In the genomic region with DNA sequence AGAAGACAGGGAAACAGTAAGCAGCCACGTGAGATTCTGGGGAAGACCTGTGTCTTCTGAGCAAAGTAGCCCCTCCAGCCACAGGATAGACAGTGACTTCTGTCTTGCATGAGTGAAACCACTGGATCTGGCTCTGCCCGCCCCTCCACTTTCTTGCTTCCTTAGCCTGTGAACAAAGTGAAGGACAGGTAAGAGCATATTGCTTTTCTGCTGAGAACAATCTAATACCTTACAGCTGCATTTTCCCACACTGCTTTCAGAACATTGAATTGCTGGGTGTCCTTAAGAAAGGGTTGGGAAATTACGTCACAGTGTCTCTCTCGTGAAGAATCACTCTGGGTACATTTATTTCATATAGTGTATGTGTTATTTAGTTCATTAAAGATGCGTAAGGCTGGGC, we compare ENCODE assay signal across 21 cellular contexts.
"Had no signal": no experiment of that assay in that cellular context is flagged by ENCODE, and none has a peak within 500 bp of the region (broad histone marks: within the 10 kb centered on the region; RNA-seq: fewer than 3 reads in every experiment).

No MANE protein-coding gene starts in this region.

- H3K4me3 ChIP-seq: dorsolateral prefrontal cortex, sigmoid colon, skin epidermis, testis, tibial nerve, upper lobe of right lung had no signal

- H3K27ac ChIP-seq: dorsolateral prefrontal cortex, sigmoid colon, skin epidermis, testis, tibial nerve, upper lobe of right lung had no signal

- H3K9me3 Mint-ChIP-seq: naive B cell; nephron; stimulated activated naive B cell treated with anti-CD40 and anti-IgM and Interleukin-4, amounts not matched to agents 10 μg/mL and 1 μg/mL and 100 μg/mL, for 72 hours; stimulated activated naive CD8-positive, alpha-beta T cell treated with anti-CD3 and anti-CD28 coated beads, Interleukin-15, amount 100 ng/mL, for 72 hours had no signal

- DNase-seq: cortex of kidney; dorsolateral prefrontal cortex; effector CD8-positive, alpha-beta T cell; foreskin melanocyte; head of caudate nucleus; hippocampal formation; left colon; left ventricle myocardium superior; mesendoderm; naive B cell; posterior cingulate gyrus; sigmoid colon; stimulated activated CD4-positive, alpha-beta T cell treated with anti-CD3 and anti-CD28 coated beads, Interleukin-2, amount 100 ng/mL, for 24 hours; stimulated activated CD4-positive, alpha-beta T cell treated with anti-CD3 and anti-CD28 coated beads, Interleukin-4, amount 100 ng/mL, for 4 hours; stimulated activated naive B cell treated with anti-CD40 and anti-IgM and Interleukin-4, amounts not matched to agents 10 μg/mL and 1 μg/mL and 100 μg/mL, for 72 hours; stimulated activated naive CD8-positive, alpha-beta T cell treated with anti-CD3 and anti-CD28 coated beads, Interleukin-15, amount 100 ng/mL, for 72 hours; testis; upper lobe of right lung had no signal

- H3K4me1 ChIP-seq: sigmoid colon, testis, tibial nerve, upper lobe of right lung had no signal

- H3K27me3 Mint-ChIP-seq: naive B cell; stimulated activated naive B cell treated with anti-CD40 and anti-IgM and Interleukin-4, amounts not matched to agents 10 μg/mL and 1 μg/mL and 100 μg/mL, for 72 hours; stimulated activated naive CD8-positive, alpha-beta T cell treated with anti-CD3 and anti-CD28 coated beads, Interleukin-15, amount 100 ng/mL, for 72 hours had no signal

- H3K9me3 ChIP-seq: sigmoid colon, testis, tibial nerve, upper lobe of right lung had no signal

- H3K27me3 ChIP-seq: dorsolateral prefrontal cortex, sigmoid colon, testis, tibial nerve, upper lobe of right lung had no signal

- H3K27ac Mint-ChIP-seq: nephron; stimulated activated naive B cell treated with anti-CD40 and anti-IgM and Interleukin-4, amounts not matched to agents 10 μg/mL and 1 μg/mL and 100 μg/mL, for 72 hours had no signal

- ATAC-seq: left ventricle myocardium superior; stimulated activated naive B cell treated with anti-CD40 and anti-IgM and Interleukin-4, amounts not matched to agents 10 μg/mL and 1 μg/mL and 100 μg/mL, for 72 hours; stimulated activated naive CD8-positive, alpha-beta T cell treated with anti-CD3 and anti-CD28 coated beads, Interleukin-15, amount 100 ng/mL, for 72 hours; upper lobe of right lung had no signal

- H3K4me3 Mint-ChIP-seq: naive B cell; nephron; stimulated activated naive B cell treated with anti-CD40 and anti-IgM and Interleukin-4, amounts not matched to agents 10 μg/mL and 1 μg/mL and 100 μg/mL, for 72 hours; stimulated activated naive CD8-positive, alpha-beta T cell treated with anti-CD3 and anti-CD28 coated beads, Interleukin-15, amount 100 ng/mL, for 72 hours had no signal

- H3K4me1 Mint-ChIP-seq: nephron had no signal
